ENCODE assay signal across 8 cellular contexts in genomic region chr1:179365342-179366092, GRCh38. TPM values are rescaled to one million over a fixed set of nuclear protein-coding genes. Genes with fewer than 3 reads are reported as not detected.
A peak's percentile ranks its signal among the peaks of the same experiment; 100 is the strongest.
DNase-seq lines count a peak whose midpoint lies in the region; ATAC-seq and TF ChIP-seq lines count a peak whose summit lies in the region.

Gene AXDND1, plus strand, starts transcription at chr1:179365971. Its CDS starts 539 bp downstream, at chr1:179366510.

- DNase-seq in GM12864 (ENCODE audit: low read depth) (peak; percentile 75), NCI-H1092 treated with DMSO at 0.1 percent for 48 hours (lab: John Stamatoyannopoulos, UW) (peak; percentile 93), SKM-1 treated with dmso at 0.1 percent for 144 hours (lab: John Stamatoyannopoulos, UW; ENCODE audit: unreplicated experiment) (peak; percentile 98), cardiac muscle cell (ENCODE audit: low read depth in 1 of 2, low spot score in 1 of 2) (peak; percentile 82 to 92), trophoblast cell (peak; percentile 91 to 93), transverse colon (peak; percentile 89)
- DNase-seq in activated naive CD8-positive, alpha-beta T cell treated with anti-CD3 and anti-CD28 coated beads, Interleukin-2, amount 10 ng/mL, durations not matched to agents 7 days and 5 days = peak; percentile 86

- peaks cover 4% of the 10 kb centered on the region for H3K79me2 ChIP-seq in trophoblast cell (ENCODE audit: control insufficient read depth, insufficient read depth, low read length, poor library complexity)

- H4K12ac ChIP-seq in trophoblast cell (ENCODE audit: low read depth, low read length) = peak within 1 kb of the TSS; percentile 61

- no peak within 1 kb of the TSS for H3K4ac ChIP-seq in trophoblast cell (ENCODE audit: low read depth, low read length)

- peak within 1 kb of the TSS; percentile 90 for H3K9ac ChIP-seq in trophoblast cell (ENCODE audit: low read length)

- H2AFZ ChIP-seq in trophoblast cell (ENCODE audit: insufficient read depth, low read length, poor library complexity) = peak within 1 kb of the TSS; percentile 96

- H2AK5ac ChIP-seq in trophoblast cell (ENCODE audit: low read length) = no peak within 1 kb of the TSS

- H3K9me3 ChIP-seq in cardiac muscle cell (ENCODE audit: low read depth) (no peaks in the 10 kb centered on the region), trophoblast cell (ENCODE audit: insufficient read depth, low read depth, low read length) (no peaks in the 10 kb centered on the region), transverse colon (no peaks in the 10 kb centered on the region)

- no peaks in the 10 kb centered on the region for H3K27me3 Mint-ChIP-seq in activated naive CD8-positive, alpha-beta T cell treated with anti-CD3 and anti-CD28 coated beads, Interleukin-2, amount 10 ng/mL, durations not matched to agents 7 days and 5 days

- H2BK5ac ChIP-seq in trophoblast cell (ENCODE audit: low read depth, low read length, poor library complexity) = peak within 1 kb of the TSS; percentile 76

- TF ChIP-seq EP300 in transverse colon (IDR thresholded peaks at IDR 0.05; ENCODE audit: low read depth) = no peak

- in situ Hi-C loops in transverse colon (cut with MboI; ENCODE audit: low pct_ligation_motif_present in 1 of 4, low pct_unique_long_range_greater_than_20kb in 1 of 4, low sequenced_read_pairs in 3 of 4) = loop anchor here (5.0 to 25.0 kb wide), 9 partner anchors 103 to 828 kb away; partner anchors contain the start of genes ABL2 (in 2 of the 4) and TOR3A (in 1 of the 4)

- H4K8ac ChIP-seq in trophoblast cell (ENCODE audit: low read depth, low read length) = peak within 1 kb of the TSS; percentile 76

- H3K36me3 Mint-ChIP-seq in activated naive CD8-positive, alpha-beta T cell treated with anti-CD3 and anti-CD28 coated beads, Interleukin-2, amount 10 ng/mL, durations not matched to agents 7 days and 5 days = no peaks in the 10 kb centered on the region

- POLR2A ChIA-PET in activated naive CD8-positive, alpha-beta T cell treated with anti-CD3 and anti-CD28 coated beads, Interleukin-2, amount 10 ng/mL, durations not matched to agents 7 days and 5 days (lab: Charles Lee) = interaction anchor here (0.7 to 3.0 kb wide), 7 partner anchors 13 to 284 kb away, joined by 3 to 24 read pairs (median 3); partner anchors contain the start of genes SOAT1 and TOR3A

- H3K18ac ChIP-seq in trophoblast cell (ENCODE audit: low read length) = peak within 1 kb of the TSS; percentile 63

- no peaks in the 10 kb centered on the region for H3K27me3 ChIP-seq in cardiac muscle cell
- no peaks in the 10 kb centered on the region for H3K27me3 ChIP-seq in trophoblast cell (ENCODE audit: insufficient read depth, low read length)
- H3K27me3 ChIP-seq in transverse colon = no peaks in the 10 kb centered on the region

- peaks cover 8% of the 10 kb centered on the region for H3K4me1 Mint-ChIP-seq in activated naive CD8-positive, alpha-beta T cell treated with anti-CD3 and anti-CD28 coated beads, Interleukin-2, amount 10 ng/mL, durations not matched to agents 7 days and 5 days

- no peaks in the 10 kb centered on the region for H3K9me3 Mint-ChIP-seq in activated naive CD8-positive, alpha-beta T cell treated with anti-CD3 and anti-CD28 coated beads, Interleukin-2, amount 10 ng/mL, durations not matched to agents 7 days and 5 days

- H3K14ac ChIP-seq in trophoblast cell (ENCODE audit: low read length) = peak within 1 kb of the TSS; percentile 49

- peak within 1 kb of the TSS; percentile 95 for H3K4me3 ChIP-seq in GM12864 (ENCODE audit: low read depth, low read length)
- H3K4me3 ChIP-seq in cardiac muscle cell = peak within 1 kb of the TSS; percentile 53
- H3K4me3 ChIP-seq in trophoblast cell (ENCODE audit: low read depth, low read length) = peak within 1 kb of the TSS; percentile 97
- H3K4me3 ChIP-seq in transverse colon = peak within 1 kb of the TSS; percentile 46 to 89 (median 60)

- TF ChIP-seq POLR2A in transverse colon (IDR thresholded peaks at IDR 0.05) = peak; percentile 57

- TF ChIP-seq CTCF in GM12864 (IDR thresholded peaks at IDR 0.05; ENCODE audit: low read depth, low read length, missing control alignments) (no peak), cardiac muscle cell (IDR thresholded peaks at IDR 0.05; ENCODE audit: low read depth, low read length) (no peak), transverse colon (IDR thresholded peaks at IDR 0.05) (no peak)

- H3K36me3 ChIP-seq in cardiac muscle cell = no peaks in the 10 kb centered on the region
- H3K36me3 ChIP-seq in trophoblast cell (ENCODE audit: control insufficient read depth in 1 of 2, insufficient read depth in 2 of 2, low read length in 2 of 2) = no peaks in the 10 kb centered on the region
- H3K36me3 ChIP-seq in transverse colon = no peaks in the 10 kb centered on the region

- H4K91ac ChIP-seq in trophoblast cell (ENCODE audit: low read depth, low read length) = peak within 1 kb of the TSS; percentile 69

- H3K27ac ChIP-seq in cardiac muscle cell = peak within 1 kb of the TSS; percentile 83
- no peak within 1 kb of the TSS for H3K27ac ChIP-seq in trophoblast cell (ENCODE audit: low read depth, low read length)
- peak within 1 kb of the TSS; percentile 89 to 99 (median 90) for H3K27ac ChIP-seq in transverse colon

- H3K4me1 ChIP-seq in cardiac muscle cell (ENCODE audit: low read depth) (no peaks in the 10 kb centered on the region), trophoblast cell (ENCODE audit: control insufficient read depth in 1 of 2, insufficient read depth in 2 of 2, low read length in 2 of 2) (no peaks in the 10 kb centered on the region), transverse colon (peaks cover 0 to 10% (median 4%) of the 10 kb centered on the region in 4 donors)

- peak within 1 kb of the TSS; percentile 64 for H2BK120ac ChIP-seq in trophoblast cell (ENCODE audit: insufficient read depth, low read length, poor library complexity)

- peak within 1 kb of the TSS; percentile 86 for H3K4me3 Mint-ChIP-seq in activated naive CD8-positive, alpha-beta T cell treated with anti-CD3 and anti-CD28 coated beads, Interleukin-2, amount 10 ng/mL, durations not matched to agents 7 days and 5 days

- peak within 1 kb of the TSS; percentile 83 for H3K4me2 ChIP-seq in trophoblast cell (ENCODE audit: low read length)

- no peak within 1 kb of the TSS for H3K23ac ChIP-seq in trophoblast cell (ENCODE audit: low read length)

- H3K27ac Mint-ChIP-seq in activated naive CD8-positive, alpha-beta T cell treated with anti-CD3 and anti-CD28 coated beads, Interleukin-2, amount 10 ng/mL, durations not matched to agents 7 days and 5 days = peak within 1 kb of the TSS; percentile 99

- peak; percentile 97 for ATAC-seq in HG02623 (IDR thresholded peaks at IDR 0.05; ENCODE audit: unreplicated experiment)
- ATAC-seq in activated naive CD8-positive, alpha-beta T cell treated with anti-CD3 and anti-CD28 coated beads, Interleukin-2, amount 10 ng/mL, durations not matched to agents 7 days and 5 days (ENCODE audit: low read depth) = peak; percentile 93

- intact Hi-C loops in transverse colon (cut with DNase I; ENCODE audit: low total_unique reads) = loop anchor here (5.0 kb wide), 1 partner anchor 283 kb away; the partner anchor contains the start of gene TOR3A

- H2BK12ac ChIP-seq in trophoblast cell (ENCODE audit: low read length) = no peak within 1 kb of the TSS

- no CpG with 5 or more reads among the region's 43 CpGs for WGBS in trophoblast cell (ENCODE audit: extremely low coverage, insufficient coverage, insufficient read length)
- 5 to 34% methylated on average over 9 to 43 of the region's 43 CpGs for WGBS in transverse colon (ENCODE audit: low coverage in 1 of 2), 2 donors

- H3K79me1 ChIP-seq in trophoblast cell (ENCODE audit: low read length) = peaks cover 6% of the 10 kb centered on the region

RNA-seq across cellular contexts. Expression of gene AXDND1, which starts in this region (rescaled TPM):
- under 1 TPM; 0.64 to 0.85 TPM for total RNA-seq in activated naive CD8-positive, alpha-beta T cell treated with anti-CD3 and anti-CD28 coated beads, Interleukin-2, amount 10 ng/mL, durations not matched to agents 7 days and 5 days
- total RNA-seq in cardiac muscle cell (0.54 TPM in 1 of 2 replicates, not detected in the other), transverse colon (1 to 10 TPM; 3.1 to 8.4 (median 4.0) TPM)
- 0.70 and 0.87 TPM in 2 replicates for polyA plus RNA-seq in cardiac muscle cell
- 0.04 and 0.18 TPM in 2 replicates for polyA plus RNA-seq in trophoblast cell (2013)

Comparison
In these comparisons a context has a peak if more than half of its experiments do, and no peak if none do; other contexts are left out.
1. Peak in DNase-seq and ATAC-seq in activated naive CD8-positive, alpha-beta T cell treated with anti-CD3 and anti-CD28 coated beads, Interleukin-2, amount 10 ng/mL, durations not matched to agents 7 days and 5 days; RNA of the gene not detected or under 1 TPM.
2. Peak in DNase-seq, H3K4me3 ChIP-seq and H3K27ac ChIP-seq in cardiac muscle cell; RNA of the gene not detected or under 1 TPM.